27 cellular contexts compared by ENCODE assay signal in the genomic region with DNA sequence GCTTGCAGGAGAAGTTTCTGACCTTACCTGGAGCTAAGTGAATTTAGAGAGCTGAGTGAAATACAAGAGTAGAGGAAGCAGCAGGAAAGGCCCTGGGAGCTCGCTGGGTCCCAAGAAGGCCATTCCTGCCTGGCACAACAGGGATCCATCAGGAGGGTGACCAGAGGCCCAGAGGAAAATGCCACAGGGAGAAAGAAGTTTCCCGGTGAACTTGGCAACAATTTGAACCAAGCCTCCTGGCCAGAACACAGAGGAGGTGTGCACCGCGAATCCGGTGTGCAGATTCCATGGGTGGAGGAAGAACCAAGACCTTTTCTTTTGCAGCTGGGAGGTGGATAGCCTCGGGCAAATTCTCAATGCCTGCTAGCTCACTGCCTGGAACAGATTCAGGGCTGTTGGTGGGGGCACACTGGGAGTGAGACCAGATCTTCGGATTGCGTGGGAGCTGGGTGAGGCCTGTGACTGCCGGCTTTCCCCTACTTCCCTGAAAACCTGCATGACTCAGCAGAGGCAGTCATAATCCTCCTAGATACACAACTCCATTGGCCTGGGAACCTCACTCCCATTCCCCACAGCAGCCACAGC.
DNase-seq lines count a peak whose midpoint lies in the region; ATAC-seq and TF ChIP-seq lines count a peak whose summit lies in the region.
"Had no signal": no experiment of that assay in that cellular context is flagged by ENCODE, and none has a peak within 500 bp of the region (broad histone marks: within the 10 kb centered on the region; RNA-seq: fewer than 3 reads in every experiment).

No MANE protein-coding gene starts in this region.

- H3K4me2 ChIP-seq in GM23338 (no peak overlapping the region), osteoblast (ENCODE audit: insufficient read depth, low read length) (no peak overlapping the region)
- H3K4me2 ChIP-seq: A549 had no signal

- no peaks in the 10 kb centered on the region for H3F3A ChIP-seq in GM23338 (replicated peaks; ENCODE audit: low read depth)

- H3K27me3 ChIP-seq in GM23338 (ENCODE audit: insufficient read depth) (no peaks in the 10 kb centered on the region), osteoblast (ENCODE audit: insufficient read depth, low read length) (no peaks in the 10 kb centered on the region)
- H3K27me3 ChIP-seq: Peyer's patch, SJSA1 had no signal

- TF ChIP-seq CTCF in GM23338 (conservative IDR thresholded peaks at IDR 0.05; ENCODE audit: low read depth in 2 of 2) = no peak
- no peak for TF ChIP-seq CTCF in epithelial cell of esophagus (IDR thresholded peaks at IDR 0.05; ENCODE audit: insufficient read depth, low read depth, low read length, missing control alignments)
- no peak for TF ChIP-seq CTCF in osteoblast (IDR thresholded peaks at IDR 0.05; ENCODE audit: extremely low read depth, low read depth, low read length)

- H3K36me3 Mint-ChIP-seq in GM23338 (ENCODE audit: low read depth) = peaks cover 32% of the 10 kb centered on the region
- H3K36me3 Mint-ChIP-seq: CD4-positive, alpha-beta memory T cell had no signal

- peak overlapping the region; percentile 31; the same call in 1 of the 2 replicates for H3K27ac Mint-ChIP-seq in GM23338
- H3K27ac Mint-ChIP-seq: CD4-positive, alpha-beta memory T cell had no signal

- no peaks in the 10 kb centered on the region; the same call in 1 of the 2 replicates for H3K9me2 ChIP-seq in GM23338 (ENCODE audit: insufficient read depth)

- H3K4me1 ChIP-seq in GM23338 (ENCODE audit: insufficient read depth) = 0 out of 2 replicates have a peak, but pooled peaks cover 4% of the 10 kb centered on the region
- H3K4me1 ChIP-seq in osteoblast (ENCODE audit: insufficient read depth, low read length) = no peaks in the 10 kb centered on the region
- H3K4me1 ChIP-seq: A549, Caco-2, Peyer's patch, SJSA1 had no signal

- no peaks in the 10 kb centered on the region; the same call in 2 of the 3 replicates for H3K4me1 Mint-ChIP-seq in GM23338
- H3K4me1 Mint-ChIP-seq: CD4-positive, alpha-beta memory T cell had no signal

- ATAC-seq in GM23338 = no peak
- ATAC-seq in HG03108 (IDR thresholded peaks at IDR 0.05; ENCODE audit: unreplicated experiment) = no peak
- ATAC-seq: A549, GM12878, HCT116 had no signal

- no peaks in the 10 kb centered on the region for H3K9me3 ChIP-seq in osteoblast (ENCODE audit: low read depth, low read length)
- H3K9me3 ChIP-seq: A549, Peyer's patch had no signal

- peak overlapping the region; percentile 70; the same call in 1 of the 2 replicates for H2AFZ ChIP-seq in GM23338
- H2AFZ ChIP-seq in osteoblast (ENCODE audit: low read length) = no peak overlapping the region

- H3K4me3 ChIP-seq in GM23338 = no peak overlapping the region
- H3K4me3 ChIP-seq in epithelial cell of esophagus (ENCODE audit: low read length) = no peak overlapping the region
- H3K4me3 ChIP-seq in osteoblast (ENCODE audit: insufficient read depth, low read length) = no peak overlapping the region
- H3K4me3 ChIP-seq: A549, GM12878, Peyer's patch, SJSA1 had no signal

- peaks cover 45% of the 10 kb centered on the region for H3K9me3 Mint-ChIP-seq in GM23338

- H3K36me3 ChIP-seq in GM23338 (ENCODE audit: insufficient read depth) = peaks cover 8% of the 10 kb centered on the region; the same call in 1 of the 2 replicates
- H3K36me3 ChIP-seq in osteoblast (ENCODE audit: insufficient read depth, low read length) = no peaks in the 10 kb centered on the region
- H3K36me3 ChIP-seq: Peyer's patch, SJSA1 had no signal

- H3K27me3 Mint-ChIP-seq in GM23338 (ENCODE audit: insufficient read depth, low read depth, poor library complexity) = peaks cover 3% of the 10 kb centered on the region
- H3K27me3 Mint-ChIP-seq: CD4-positive, alpha-beta memory T cell had no signal

- no peak overlapping the region for H3K4me3 Mint-ChIP-seq in GM23338
- H3K4me3 Mint-ChIP-seq: CD4-positive, alpha-beta memory T cell had no signal

- H3K27ac ChIP-seq in GM23338 (ENCODE audit: low read depth) (no peak overlapping the region), osteoblast (ENCODE audit: low read depth, low read length) (no peak overlapping the region), caudate nucleus (ENCODE audit: low read depth, low read length) (no peak overlapping the region)
- H3K27ac ChIP-seq: A549, Peyer's patch, SJSA1 had no signal

- H3K79me2 ChIP-seq in GM23338 (replicated peaks; ENCODE audit: insufficient read depth) (no peaks in the 10 kb centered on the region), osteoblast (ENCODE audit: insufficient read depth, low read length) (no peaks in the 10 kb centered on the region)

- DNase-seq in GM23338 (ENCODE audit: low spot score) (no peak), amniotic epithelial cell (ENCODE audit: low read depth) (peak; percentile 3), epithelial cell of esophagus (ENCODE audit: low read depth) (peak; percentile 8), osteoblast (ENCODE audit: insufficient read length, low spot score, missing footprints) (peak; percentile 13), H4 (ENCODE audit: low spot score) (no peak), caudate nucleus (lab: John Stamatoyannopoulos, UW) (no peak)
- DNase-seq: AML-193; C1 segment of cervical spinal cord; Caco-2; CD4-positive, alpha-beta memory T cell; GDM1; GOT3; KG1; NCI-H1048; NCI-H1417 treated with DMSO at 0.1 percent for 48 hours; NCI-H1694 treated with DMSO at 0.1 percent for 48 hours; NCI-H2081; NCI-H2227 treated with DMSO at 0.1 percent for 48 hours; NCI-H510A; NCI-H69; OCI-M1; Peyer's patch had no signal

- H4K20me1 ChIP-seq in GM23338 (replicated peaks; ENCODE audit: insufficient read depth) (no peaks in the 10 kb centered on the region), osteoblast (ENCODE audit: insufficient read depth, low read length) (no peaks in the 10 kb centered on the region)

TF ChIP-seq in GM23338, 12 proteins besides CTCF, POLR2A, EP300 and RAD21 (continues in another document):
- TF ChIP-seq EZH2phosphoT487 (IDR thresholded peaks at IDR 0.05; ENCODE audit: unreplicated experiment) (no peak), EZH2 (IDR thresholded peaks at IDR 0.05; ENCODE audit: low read depth, unreplicated experiment) (no peak), CREB1 (CRISPR knock-in tag; IDR thresholded peaks at IDR 0.05; ENCODE audit: low read depth) (no peak), STAT1 (IDR thresholded peaks at IDR 0.05; ENCODE audit: unreplicated experiment) (no peak), NANOG (IDR thresholded peaks at IDR 0.05; ENCODE audit: borderline replicate concordance) (no peak), ZNF331 (CRISPR knock-in tag; IDR thresholded peaks at IDR 0.05; ENCODE audit: low read depth) (no peak), ZNF462 (CRISPR knock-in tag; IDR thresholded peaks at IDR 0.05) (no peak)

Comparison
In these comparisons a context has a peak if more than half of its experiments do, and no peak if none do; other contexts are left out.
1. DNase-seq: peak in amniotic epithelial cell (single experiment), epithelial cell of esophagus (single experiment) and osteoblast (single experiment); none in GM23338 (single experiment), H4 (single experiment) and caudate nucleus (0 of 61).